In genomic region chr20:34549929-34550305, GRCh38 we compare ENCODE assay signal across 1 cellular context.
TF ChIP-seq lines count a peak whose summit lies in the region.

No MANE protein-coding gene starts in this region.

TF ChIP-seq in K562, 482 proteins besides CTCF, POLR2A, EP300 and RAD21:
- no peak for TF ChIP-seq NFE2L1 (tag; IDR thresholded peaks at IDR 0.05; ENCODE audit: borderline replicate concordance, low read depth)
- TF ChIP-seq ZNF143 (CRISPR knock-in tag; IDR thresholded peaks at IDR 0.05), result peak; percentile 3; the same call in 1 of the 2 replicates
- TF ChIP-seq PML (IDR thresholded peaks at IDR 0.05; ENCODE audit: low read length), result no peak
- TF ChIP-seq ZNF551 (CRISPR knock-in tag; IDR thresholded peaks at IDR 0.05), result no peak
- no peak for TF ChIP-seq CREM (IDR thresholded peaks at IDR 0.05; ENCODE audit: low read depth)
